Comparison of ENCODE assay signal across 8 cellular contexts in genomic region chr13:19959141-19959830, GRCh38. TPM values are rescaled to one million over a fixed set of nuclear protein-coding genes. Genes with fewer than 3 reads are reported as not detected.
DNase-seq lines count a peak whose midpoint lies in the region; TF ChIP-seq lines count a peak whose summit lies in the region.

No MANE protein-coding gene starts in this region.

- H3K9me3 Mint-ChIP-seq in mesothelial cell of epicardium = peaks cover 8% of the 10 kb centered on the region

- H3K27me3 ChIP-seq in HAP-1 (ENCODE audit: low read depth) (no peaks in the 10 kb centered on the region), endocrine pancreas (ENCODE audit: control insufficient read depth, insufficient read depth, low read length) (no peaks in the 10 kb centered on the region)

- no peak for TF ChIP-seq CTCF in mesothelial cell of epicardium (IDR thresholded peaks at IDR 0.05; ENCODE audit: unreplicated experiment)

- H3K9me3 ChIP-seq in HAP-1 = no peaks in the 10 kb centered on the region
- no peaks in the 10 kb centered on the region for H3K9me3 ChIP-seq in endocrine pancreas (ENCODE audit: control insufficient read depth, low read length)

- peaks cover 19% of the 10 kb centered on the region for H3K36me3 ChIP-seq in HAP-1 (replicated peaks)
- no peaks in the 10 kb centered on the region for H3K36me3 ChIP-seq in endocrine pancreas (ENCODE audit: control insufficient read depth, insufficient read depth, low read length)

- peaks cover 4% of the 10 kb centered on the region for H3K36me3 Mint-ChIP-seq in mesothelial cell of epicardium

- in situ Hi-C loops in HAP-1 (cut with MboI; ENCODE audit: low sequenced_read_pairs) = no loop called here

- peaks cover 28% of the 10 kb centered on the region for H3K4me1 Mint-ChIP-seq in mesothelial cell of epicardium

- H3K4me3 ChIP-seq in HAP-1 (peak overlapping the region; percentile 80), endocrine pancreas (ENCODE audit: control insufficient read depth, insufficient read depth, low read length) (peak overlapping the region; percentile 87)

- H3K27ac Mint-ChIP-seq in mesothelial cell of epicardium = peak overlapping the region; percentile 96

- H3K4me3 Mint-ChIP-seq in mesothelial cell of epicardium = peak overlapping the region; percentile 98

- H3K27me3 Mint-ChIP-seq in mesothelial cell of epicardium (ENCODE audit: low read depth) = no peaks in the 10 kb centered on the region

- peak; percentile 59 for DNase-seq in COR-L47 (lab: John Stamatoyannopoulos, UW)
- DNase-seq in HAP-1 (ENCODE audit: low spot score in 2 of 2) = peak; percentile 27 to 71
- DNase-seq in NCI-H510A treated with DMSO at 0.1 percent for 48 hours (lab: John Stamatoyannopoulos, UW) = peak; percentile 19
- DNase-seq in activated CD8-positive, alpha-beta memory T cell treated with anti-CD3 and anti-CD28 coated beads for 48 hours (ENCODE audit: low read depth in 2 of 3, low spot score in 2 of 3) = peak; percentile 43 to 48 (median 46)
- DNase-seq in mesothelial cell of epicardium (ENCODE audit: low spot score in 2 of 2, unreplicated experiment in 2 of 2) = peak; percentile 29 to 67
- peak; percentile 56 to 57 for DNase-seq in stimulated activated CD8-positive, alpha-beta memory T cell treated with anti-CD3 and anti-CD28 coated beads, Interleukin-15, amount 100 ng/mL, for 48 hours (ENCODE audit: low read depth in 2 of 2)
- no peak for DNase-seq in OCI-M2 (lab: John Stamatoyannopoulos, UW; ENCODE audit: unreplicated experiment)

- H3K9ac ChIP-seq in endocrine pancreas (ENCODE audit: control insufficient read depth, insufficient read depth, low read length) = peak overlapping the region; percentile 99

- H3K4me1 ChIP-seq in HAP-1 = peaks cover 16% of the 10 kb centered on the region
- peaks cover 34% of the 10 kb centered on the region for H3K4me1 ChIP-seq in endocrine pancreas (ENCODE audit: control insufficient read depth, insufficient read depth, low read length)

RNA-seq across cellular contexts. Expression of gene ZMYM2, which starts 0.8 kb away (rescaled TPM):
- 206 to 212 TPM (median 208 TPM) in 3 replicates for total RNA-seq in mesothelial cell of epicardium
